2 cellular contexts compared by ENCODE assay signal in the genomic region with DNA sequence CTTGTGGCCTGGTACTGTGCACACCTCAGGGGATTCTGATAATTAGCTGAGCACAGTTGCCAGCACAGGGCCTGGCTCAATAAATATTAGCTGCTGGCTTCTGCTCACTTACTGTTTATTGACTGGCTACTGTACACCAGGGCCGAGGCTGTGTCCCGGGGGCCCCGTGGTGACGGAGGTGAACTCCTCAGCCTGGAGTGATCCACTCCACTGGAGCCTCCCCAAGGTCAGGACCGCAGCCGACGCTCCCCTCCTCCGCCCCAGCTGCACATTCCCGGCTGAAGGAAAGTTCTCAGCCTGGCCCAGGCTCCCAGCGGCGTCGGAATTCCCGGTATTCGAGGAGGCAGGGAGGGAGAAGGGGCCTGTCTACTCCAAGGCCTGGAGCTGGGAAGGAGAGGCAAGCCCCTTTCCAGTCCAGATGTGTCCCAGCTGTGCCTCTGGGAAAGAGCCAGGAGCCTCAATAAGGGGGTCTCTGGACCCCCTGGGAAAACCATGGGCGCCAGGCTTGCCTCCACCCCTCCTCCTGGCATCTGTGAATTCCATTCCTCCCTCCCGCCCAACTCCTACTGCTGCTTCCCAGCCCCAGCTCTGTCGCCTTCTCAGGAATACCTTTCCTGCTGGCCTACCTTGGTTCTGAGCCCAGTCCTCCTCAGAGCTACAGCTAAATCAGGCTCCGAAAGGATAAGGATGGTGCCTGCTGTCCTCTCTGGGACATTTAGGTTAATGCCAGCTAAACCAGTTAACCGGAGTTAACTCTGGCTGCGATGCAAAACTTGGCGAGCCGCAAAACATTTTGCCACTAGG.
TF ChIP-seq lines count a peak whose summit lies in the region.

No MANE protein-coding gene starts in this region.

TF ChIP-seq in A549, 52 proteins besides CTCF, POLR2A, EP300 and RAD21 (continued from another document and continues in another):
- TF ChIP-seq, protein P1, sequence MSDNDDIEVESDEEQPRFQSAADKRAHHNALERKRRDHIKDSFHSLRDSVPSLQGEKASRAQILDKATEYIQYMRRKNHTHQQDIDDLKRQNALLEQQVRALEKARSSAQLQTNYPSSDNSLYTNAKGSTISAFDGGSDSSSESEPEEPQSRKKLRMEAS (IDR thresholded peaks at IDR 0.05): peak; percentile 87
- no peak for TF ChIP-seq MAFK (IDR thresholded peaks at IDR 0.05; ENCODE audit: partially characterized antibody)
- no peak for TF ChIP-seq FOSL2 (IDR thresholded peaks at IDR 0.05)
- peak; percentile 64 for TF ChIP-seq FOSL2 (CRISPR knock-in tag; IDR thresholded peaks at IDR 0.05)
- no peak for TF ChIP-seq NFE2L2 (conservative IDR thresholded peaks at IDR 0.05; ENCODE audit: low read length)
- TF ChIP-seq HOXA7 (CRISPR knock-in tag; IDR thresholded peaks at IDR 0.05): peak; percentile 75
- TF ChIP-seq, protein P2, sequence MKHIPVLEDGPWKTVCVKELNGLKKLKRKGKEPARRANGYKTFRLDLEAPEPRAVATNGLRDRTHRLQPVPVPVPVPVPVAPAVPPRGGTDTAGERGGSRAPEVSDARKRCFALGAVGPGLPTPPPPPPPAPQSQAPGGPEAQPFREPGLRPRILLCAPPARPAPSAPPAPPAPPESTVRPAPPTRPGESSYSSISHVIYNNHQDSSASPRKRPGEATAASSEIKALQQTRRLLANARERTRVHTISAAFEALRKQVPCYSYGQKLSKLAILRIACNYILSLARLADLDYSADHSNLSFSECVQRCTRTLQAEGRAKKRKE (CRISPR knock-in tag; IDR thresholded peaks at IDR 0.05; ENCODE audit: low read depth): peak; percentile 80
- TF ChIP-seq, protein P3, sequence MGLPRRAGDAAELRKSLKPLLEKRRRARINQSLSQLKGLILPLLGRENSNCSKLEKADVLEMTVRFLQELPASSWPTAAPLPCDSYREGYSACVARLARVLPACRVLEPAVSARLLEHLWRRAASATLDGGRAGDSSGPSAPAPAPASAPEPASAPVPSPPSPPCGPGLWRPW (IDR thresholded peaks at IDR 0.05): no peak
- TF ChIP-seq RARB (CRISPR knock-in tag; IDR thresholded peaks at IDR 0.05): peak; percentile 73; the same call in 1 of the 2 replicates
- no peak for TF ChIP-seq KDM1A (IDR thresholded peaks at IDR 0.05; ENCODE audit: low read depth)
- TF ChIP-seq HEYL (CRISPR knock-in tag; IDR thresholded peaks at IDR 0.05): peak; percentile 5; the same call in 1 of the 2 replicates
- no peak for TF ChIP-seq ZC3H11A (IDR thresholded peaks at IDR 0.05)
- TF ChIP-seq, protein P4, sequence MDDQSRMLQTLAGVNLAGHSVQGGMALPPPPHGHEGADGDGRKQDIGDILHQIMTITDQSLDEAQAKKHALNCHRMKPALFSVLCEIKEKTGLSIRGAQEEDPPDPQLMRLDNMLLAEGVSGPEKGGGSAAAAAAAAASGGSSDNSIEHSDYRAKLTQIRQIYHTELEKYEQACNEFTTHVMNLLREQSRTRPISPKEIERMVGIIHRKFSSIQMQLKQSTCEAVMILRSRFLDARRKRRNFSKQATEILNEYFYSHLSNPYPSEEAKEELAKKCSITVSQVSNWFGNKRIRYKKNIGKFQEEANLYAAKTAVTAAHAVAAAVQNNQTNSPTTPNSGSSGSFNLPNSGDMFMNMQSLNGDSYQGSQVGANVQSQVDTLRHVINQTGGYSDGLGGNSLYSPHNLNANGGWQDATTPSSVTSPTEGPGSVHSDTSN (IDR thresholded peaks at IDR 0.05): peak; percentile 19
- TF ChIP-seq FOSB (CRISPR knock-in tag; IDR thresholded peaks at IDR 0.05): peak; percentile 70; the same call in 1 of the 2 replicates
- no peak for TF ChIP-seq CBX2 (IDR thresholded peaks at IDR 0.05; ENCODE audit: borderline replicate concordance, low read depth)
- TF ChIP-seq KDM5A (IDR thresholded peaks at IDR 0.05): no peak
- TF ChIP-seq JUN (IDR thresholded peaks at IDR 0.05): peak in 1 of 2 experiments; percentile 75; a peak in 2 of 5 replicates
- TF ChIP-seq NPAS2 (CRISPR knock-in tag; IDR thresholded peaks at IDR 0.05; ENCODE audit: borderline replicate concordance): no peak
- TF ChIP-seq POLR2AphosphoS2 (conservative IDR thresholded peaks at IDR 0.05; ENCODE audit: low read length): peak; percentile 79; the same call in 1 of the 2 replicates
- TF ChIP-seq SMC3 (IDR thresholded peaks at IDR 0.05): no peak
- TF ChIP-seq, protein P5, sequence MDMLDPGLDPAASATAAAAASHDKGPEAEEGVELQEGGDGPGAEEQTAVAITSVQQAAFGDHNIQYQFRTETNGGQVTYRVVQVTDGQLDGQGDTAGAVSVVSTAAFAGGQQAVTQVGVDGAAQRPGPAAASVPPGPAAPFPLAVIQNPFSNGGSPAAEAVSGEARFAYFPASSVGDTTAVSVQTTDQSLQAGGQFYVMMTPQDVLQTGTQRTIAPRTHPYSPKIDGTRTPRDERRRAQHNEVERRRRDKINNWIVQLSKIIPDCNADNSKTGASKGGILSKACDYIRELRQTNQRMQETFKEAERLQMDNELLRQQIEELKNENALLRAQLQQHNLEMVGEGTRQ (IDR thresholded peaks at IDR 0.05): no peak; the same call in 1 of the 2 replicates
- peak; percentile 70 for TF ChIP-seq EHF (CRISPR knock-in tag; IDR thresholded peaks at IDR 0.05)
- TF ChIP-seq CEBPB (IDR thresholded peaks at IDR 0.05): no peak
- no peak for TF ChIP-seq JUNB (IDR thresholded peaks at IDR 0.05)
- no peak for TF ChIP-seq NR3C1 (IDR thresholded peaks at IDR 0.05)
- TF ChIP-seq GATA3 (IDR thresholded peaks at IDR 0.05; ENCODE audit: borderline replicate concordance): 0 out of 2 replicates have a peak, but pooled peaks have one; percentile 20
- TF ChIP-seq RCOR1 (IDR thresholded peaks at IDR 0.05; ENCODE audit: low read depth, low read length): no peak
- TF ChIP-seq MYC (IDR thresholded peaks at IDR 0.05; ENCODE audit: borderline replicate concordance, low read length): peak; percentile 59; the same call in 1 of the 2 replicates
- TF ChIP-seq HDAC2 (IDR thresholded peaks at IDR 0.05): no peak
- TF ChIP-seq CBX8 (IDR thresholded peaks at IDR 0.05): no peak
- peak; percentile 71 for TF ChIP-seq FOXS1 (CRISPR knock-in tag; IDR thresholded peaks at IDR 0.05)
- TF ChIP-seq PHF8 (IDR thresholded peaks at IDR 0.05; ENCODE audit: borderline replicate concordance, low read depth): no peak
- no peak; the same call in 1 of the 2 replicates for TF ChIP-seq TP53 (CRISPR knock-in tag; IDR thresholded peaks at IDR 0.05)
- no peak for TF ChIP-seq MAZ (IDR thresholded peaks at IDR 0.05; ENCODE audit: borderline replicate concordance, low read depth, low read length)
- TF ChIP-seq ZSCAN20 (CRISPR knock-in tag; IDR thresholded peaks at IDR 0.05): peak; percentile 55; the same call in 1 of the 2 replicates
- no peak for TF ChIP-seq CHD4 (IDR thresholded peaks at IDR 0.05; ENCODE audit: borderline replicate concordance)
- no peak for TF ChIP-seq ZFP36 (IDR thresholded peaks at IDR 0.05; ENCODE audit: borderline replicate concordance, partially characterized antibody)
- no peak for TF ChIP-seq EHMT2 (IDR thresholded peaks at IDR 0.05; ENCODE audit: low read depth)
- no peak for TF ChIP-seq SREBF2 (IDR thresholded peaks at IDR 0.05)

TF ChIP-seq in HEK293T, 16 proteins besides CTCF, POLR2A, EP300 and RAD21 (continued from another document):
- TF ChIP-seq, protein P6, sequence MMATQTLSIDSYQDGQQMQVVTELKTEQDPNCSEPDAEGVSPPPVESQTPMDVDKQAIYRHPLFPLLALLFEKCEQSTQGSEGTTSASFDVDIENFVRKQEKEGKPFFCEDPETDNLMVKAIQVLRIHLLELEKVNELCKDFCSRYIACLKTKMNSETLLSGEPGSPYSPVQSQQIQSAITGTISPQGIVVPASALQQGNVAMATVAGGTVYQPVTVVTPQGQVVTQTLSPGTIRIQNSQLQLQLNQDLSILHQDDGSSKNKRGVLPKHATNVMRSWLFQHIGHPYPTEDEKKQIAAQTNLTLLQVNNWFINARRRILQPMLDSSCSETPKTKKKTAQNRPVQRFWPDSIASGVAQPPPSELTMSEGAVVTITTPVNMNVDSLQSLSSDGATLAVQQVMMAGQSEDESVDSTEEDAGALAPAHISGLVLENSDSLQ (IDR thresholded peaks at IDR 0.05): no peak
- TF ChIP-seq FOXK2 (IDR thresholded peaks at IDR 0.05): no peak
- no peak for TF ChIP-seq FOXM1 (IDR thresholded peaks at IDR 0.05; ENCODE audit: borderline replicate concordance)
- TF ChIP-seq TARDBP (IDR thresholded peaks at IDR 0.05): no peak
- TF ChIP-seq L3MBTL2 (conservative IDR thresholded peaks at IDR 0.05): no peak
- TF ChIP-seq SUZ12 (IDR thresholded peaks at IDR 0.05): no peak
- TF ChIP-seq FOXA1 (IDR thresholded peaks at IDR 0.05): no peak
- no peak for TF ChIP-seq SP1 (IDR thresholded peaks at IDR 0.05)
